11 cellular contexts compared by ENCODE assay signal in genomic region chr5:129133553-129133952, GRCh38.
"Had no signal": no experiment of that assay in that cellular context is flagged by ENCODE, and none has a peak within 500 bp of the region (broad histone marks: within the 10 kb centered on the region; RNA-seq: fewer than 3 reads in every experiment).

No MANE protein-coding gene starts in this region.

- H3K4me2 ChIP-seq: GM23338 had no signal

- H3K9ac ChIP-seq: GM23248 had no signal

- H3K4me3 ChIP-seq: GM23248, GM23338, HAP-1 had no signal

- ATAC-seq: GM23338, HCT116 had no signal

- H2AFZ ChIP-seq: GM23248, GM23338 had no signal

- H3K9me3 ChIP-seq: HAP-1 had no signal

- H3K27ac ChIP-seq: GM23248 had no signal

- DNase-seq: GM23248, GOT3, H7, H9, HCEC 1CT, HFFc6 had no signal

- FAIRE-seq: H1, H54 had no signal

- H3K36me3 ChIP-seq: HAP-1 had no signal

- H3K4me1 ChIP-seq: HAP-1 had no signal
